ENCODE assay signal across 8 cellular contexts in genomic region chr15:74906450-74907276, GRCh38. TPM values are rescaled to one million over a fixed set of nuclear protein-coding genes. Genes with fewer than 3 reads are reported as not detected.
DNase-seq lines count a peak whose midpoint lies in the region; TF ChIP-seq lines count a peak whose summit lies in the region.

TSS of gene FAM219B (minus strand) at chr15:74906851. CDS start at chr15:74906800, 51 bp downstream.

- peaks cover 35% of the 10 kb centered on the region for H3K4me1 Mint-ChIP-seq in HFFc6 (ENCODE audit: low read depth)

- H3K36me3 Mint-ChIP-seq in HFFc6 (ENCODE audit: low read depth), result peaks cover 20% of the 10 kb centered on the region; the same call in 1 of the 2 replicates

- no CpG with 5 or more reads among the region's 76 CpGs for WGBS in trophoblast cell (ENCODE audit: extremely low coverage, insufficient coverage, insufficient read length)
- WGBS in tibial nerve, 2 donors, result 0 to 1% methylated on average over 46 to 63 of the region's 76 CpGs

- peak within 1 kb of the TSS; percentile 98 for H3K4me3 Mint-ChIP-seq in HFFc6

- TF ChIP-seq EP300 in tibial nerve (IDR thresholded peaks at IDR 0.05), result peak; percentile 42 to 87

- DNase-seq in HFFc6, result peak; percentile 81
- DNase-seq in NCI-H1105 (lab: John Stamatoyannopoulos, UW), result peak; percentile 54
- DNase-seq in T follicular helper cell (ENCODE audit: low read depth), result peak; percentile 43
- DNase-seq in adipocyte (ENCODE audit: low read depth), result peak; percentile 98
- DNase-seq in cardiac muscle cell (ENCODE audit: low read depth in 1 of 2, low spot score in 1 of 2), result peak; percentile 87 to 97
- peak; percentile 91 to 96 for DNase-seq in trophoblast cell
- peak; percentile 85 to 88 for DNase-seq in tibial nerve (ENCODE audit: low spot score in 2 of 2)

- H3K14ac ChIP-seq in trophoblast cell (ENCODE audit: low read length), result peak within 1 kb of the TSS; percentile 48

- H3K9ac ChIP-seq in adipocyte (ENCODE audit: low read length), result peak within 1 kb of the TSS; percentile 99
- H3K9ac ChIP-seq in trophoblast cell (ENCODE audit: low read length), result peak within 1 kb of the TSS; percentile 93

- peak within 1 kb of the TSS; percentile 56 for H2BK12ac ChIP-seq in trophoblast cell (ENCODE audit: low read length)

- H3K36me3 ChIP-seq in adipocyte (ENCODE audit: control insufficient read depth, insufficient read depth, low read length, severe bottlenecking), result peaks cover 35% of the 10 kb centered on the region
- H3K36me3 ChIP-seq in cardiac muscle cell, result peaks cover 23% of the 10 kb centered on the region
- H3K36me3 ChIP-seq in trophoblast cell (ENCODE audit: control insufficient read depth in 1 of 2, insufficient read depth in 2 of 2, low read length in 2 of 2), result peaks cover 16 to 29% of the 10 kb centered on the region in 2 experiments
- H3K36me3 ChIP-seq in tibial nerve, result peaks cover 0 to 35% (median 12%) of the 10 kb centered on the region in 3 donors

- no peaks in the 10 kb centered on the region for H3K9me3 Mint-ChIP-seq in HFFc6

- no peak for TF ChIP-seq CTCF in HFFc6 (IDR thresholded peaks at IDR 0.05)
- no peak for TF ChIP-seq CTCF in cardiac muscle cell (IDR thresholded peaks at IDR 0.05; ENCODE audit: low read depth, low read length)
- peak in 1 of 5 experiments; percentile 38 for TF ChIP-seq CTCF in tibial nerve (IDR thresholded peaks at IDR 0.05)

- H2AK5ac ChIP-seq in trophoblast cell (ENCODE audit: low read length), result peak within 1 kb of the TSS; percentile 5

- peak within 1 kb of the TSS; percentile 66 for H4K12ac ChIP-seq in trophoblast cell (ENCODE audit: low read depth, low read length)

- peak within 1 kb of the TSS; percentile 98 for H2BK120ac ChIP-seq in trophoblast cell (ENCODE audit: insufficient read depth, low read length, poor library complexity)

- peak within 1 kb of the TSS; percentile 86 for H4K91ac ChIP-seq in trophoblast cell (ENCODE audit: low read depth, low read length)

- no peaks in the 10 kb centered on the region for H3K27me3 ChIP-seq in adipocyte (replicated peaks; ENCODE audit: control insufficient read depth, insufficient read depth, low read length)
- H3K27me3 ChIP-seq in cardiac muscle cell, result no peaks in the 10 kb centered on the region
- no peaks in the 10 kb centered on the region for H3K27me3 ChIP-seq in trophoblast cell (ENCODE audit: insufficient read depth, low read length)
- no peaks in the 10 kb centered on the region for H3K27me3 ChIP-seq in tibial nerve

- H3K18ac ChIP-seq in trophoblast cell (ENCODE audit: low read length), result peak within 1 kb of the TSS; percentile 97

- H3K4me3 ChIP-seq in GM08714 (ENCODE audit: low read length) (peak within 1 kb of the TSS; percentile 72), adipocyte (ENCODE audit: low read length) (peak within 1 kb of the TSS; percentile 96), cardiac muscle cell (peak within 1 kb of the TSS; percentile 67), trophoblast cell (ENCODE audit: low read depth, low read length) (peak within 1 kb of the TSS; percentile 91), tibial nerve (peak within 1 kb of the TSS; percentile 59 to 94 (median 76))

- H3K79me1 ChIP-seq in trophoblast cell (ENCODE audit: low read length), result peaks cover 12% of the 10 kb centered on the region

- peak within 1 kb of the TSS; percentile 78 for H3K4me2 ChIP-seq in trophoblast cell (ENCODE audit: low read length)

- peak within 1 kb of the TSS; percentile 94 for H3K27ac ChIP-seq in cardiac muscle cell
- peak within 1 kb of the TSS; percentile 83 for H3K27ac ChIP-seq in trophoblast cell (ENCODE audit: low read depth, low read length)
- H3K27ac ChIP-seq in tibial nerve, result peak within 1 kb of the TSS; percentile 72 to 96 (median 90)

- peak within 1 kb of the TSS; percentile 97 for H4K8ac ChIP-seq in trophoblast cell (ENCODE audit: low read depth, low read length)

- H3K4ac ChIP-seq in trophoblast cell (ENCODE audit: low read depth, low read length), result peak within 1 kb of the TSS; percentile 91

- H3K79me2 ChIP-seq in trophoblast cell (ENCODE audit: control insufficient read depth, insufficient read depth, low read length, poor library complexity), result peaks cover 6% of the 10 kb centered on the region

- H3K4me1 ChIP-seq in adipocyte (ENCODE audit: control insufficient read depth, insufficient read depth, low read length) (peaks cover 42% of the 10 kb centered on the region), cardiac muscle cell (ENCODE audit: low read depth) (peaks cover 16% of the 10 kb centered on the region), trophoblast cell (ENCODE audit: control insufficient read depth in 1 of 2, insufficient read depth in 2 of 2, low read length in 2 of 2) (peaks cover 8 to 9% of the 10 kb centered on the region in 2 experiments), tibial nerve (peaks cover 0 to 39% (median 15%) of the 10 kb centered on the region in 4 donors)

- H2BK5ac ChIP-seq in trophoblast cell (ENCODE audit: low read depth, low read length, poor library complexity), result peak within 1 kb of the TSS; percentile 65

- H3K27me3 Mint-ChIP-seq in HFFc6 (ENCODE audit: insufficient read depth), result peaks cover 2% of the 10 kb centered on the region; the same call in 1 of the 2 replicates

- H3K27ac Mint-ChIP-seq in HFFc6, result peak within 1 kb of the TSS; percentile 94

- peak; percentile 76 to 93 for TF ChIP-seq POLR2A in tibial nerve (IDR thresholded peaks at IDR 0.05)

- no peaks in the 10 kb centered on the region for H3K9me3 ChIP-seq in adipocyte (ENCODE audit: control insufficient read depth, low read length)
- no peaks in the 10 kb centered on the region for H3K9me3 ChIP-seq in cardiac muscle cell (ENCODE audit: low read depth)
- no peaks in the 10 kb centered on the region for H3K9me3 ChIP-seq in trophoblast cell (ENCODE audit: insufficient read depth, low read depth, low read length)
- H3K9me3 ChIP-seq in tibial nerve, result no peaks in the 10 kb centered on the region

- H2AFZ ChIP-seq in trophoblast cell (ENCODE audit: insufficient read depth, low read length, poor library complexity), result peak within 1 kb of the TSS; percentile 94

- no peak within 1 kb of the TSS for H3K23ac ChIP-seq in trophoblast cell (ENCODE audit: low read length)

RNA-seq across cellular contexts. Expression of gene FAM219B, which starts in this region (rescaled TPM):
- 10 to 100 TPM; 40.6 to 61.4 (median 51.8) TPM for total RNA-seq in HFFc6 (2021; fragmentation: NEBNext Ultra II Directional; extraction: Animal tissue kit (Norgen Biotek cat#: 25700))
- total RNA-seq in cardiac muscle cell, result 109 and 168 TPM in 2 replicates
- polyA plus RNA-seq in cardiac muscle cell, result 107 and 157 TPM in 2 replicates
- polyA plus RNA-seq in trophoblast cell (2013), result 27.1 and 29.6 TPM in 2 replicates
- 10 to 100 TPM; 59.4 to 84.6 (median 80.7) TPM for total RNA-seq in tibial nerve

Comparison
In these comparisons a context has a peak if more than half of its experiments do, and no peak if none do; other contexts are left out.
1. Peak in every context shown above with its lines: DNase-seq, H3K4me3 ChIP-seq and H3K27ac ChIP-seq.
2. DNase-seq: peak in every context shown above with its lines; median percentile 98 in adipocyte; 94 in trophoblast cell; 92 in cardiac muscle cell; 86 in tibial nerve; 81 in HFFc6; 54 in NCI-H1105; 43 in T follicular helper cell.